1 cellular context compared by ENCODE assay signal in genomic region chr6:13013681-13014550, GRCh38.
TF ChIP-seq lines count a peak whose summit lies in the region.

No MANE protein-coding gene starts in this region.

TF ChIP-seq in liver, 16 proteins besides CTCF, POLR2A, EP300 and RAD21 (continued from another document):
- TF ChIP-seq RXRA (IDR thresholded peaks at IDR 0.05) = no peak
- no peak for TF ChIP-seq GABPA (IDR thresholded peaks at IDR 0.05 in 1 of 2, conservative IDR thresholded peaks at IDR 0.05 in 1 of 2)
- no peak for TF ChIP-seq HNF4A (conservative IDR thresholded peaks at IDR 0.05)
